ENCODE assay signal across 1 cellular context in the genomic region with DNA sequence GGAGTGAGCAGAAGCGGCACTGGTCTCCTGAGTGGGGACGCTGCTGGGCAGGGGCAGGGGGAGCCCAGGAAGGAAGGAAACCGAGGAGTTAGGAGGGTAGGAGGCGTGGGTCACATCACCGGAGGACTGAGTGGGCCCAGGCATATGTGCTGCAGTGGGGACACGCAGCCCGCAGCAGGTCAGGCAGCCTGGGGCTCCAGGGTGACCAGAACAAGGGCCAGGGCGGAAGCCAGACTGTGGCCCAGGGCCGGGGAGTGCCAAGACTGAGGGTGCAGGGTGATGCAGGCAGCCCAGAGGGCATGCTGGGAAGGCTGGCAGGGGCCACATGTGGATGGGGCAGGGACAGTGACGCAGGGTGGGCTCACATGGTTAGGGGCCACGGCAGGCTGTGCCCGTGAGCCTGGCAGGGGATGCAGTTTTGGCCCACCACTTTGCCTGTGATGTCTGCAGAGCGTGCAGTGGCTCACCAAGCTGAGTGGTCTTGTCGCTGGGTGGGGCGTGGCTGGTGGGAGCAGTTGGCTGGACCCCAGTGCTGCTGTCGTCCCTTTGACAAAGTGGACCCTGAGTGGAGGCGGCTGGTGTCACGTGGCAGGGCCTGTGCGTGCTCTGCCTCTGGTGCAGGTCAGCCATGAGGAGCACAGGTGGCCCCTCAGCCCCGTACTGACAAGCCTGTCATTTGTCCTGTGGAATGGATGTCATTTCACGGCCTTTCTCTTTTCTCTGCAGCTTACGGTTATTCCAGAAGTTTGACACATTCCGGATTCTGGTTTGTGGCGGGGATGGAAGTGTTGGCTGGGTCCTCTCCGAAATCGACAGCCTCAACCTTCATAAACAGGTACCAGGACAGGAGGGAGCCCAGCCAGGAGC.
TF ChIP-seq lines count a peak whose summit lies in the region.

No MANE protein-coding gene starts in this region.

TF ChIP-seq in SK-N-SH treated with all-trans-retinoic acid at 6 μM for 48 hours, 23 proteins besides CTCF, POLR2A, EP300 and RAD21 (continued from another document):
- TF ChIP-seq GLIS3 (CRISPR knock-in tag; IDR thresholded peaks at IDR 0.05) (no peak), CSDC2 (CRISPR knock-in tag; IDR thresholded peaks at IDR 0.05) (no peak)
